In genomic region chr11:112453601-112454577, GRCh38 we compare ENCODE assay signal across 8 cellular contexts.
DNase-seq lines count a peak whose midpoint lies in the region; ATAC-seq, FAIRE-seq and TF ChIP-seq lines count a peak whose summit lies in the region.

No MANE protein-coding gene starts in this region.

- peak; percentile 26 for FAIRE-seq in GM19239 (lab: Jason Lieb, UNC)

- POLR2A ChIA-PET in PC-3 (lab: Charles Lee; ENCODE audit: unreplicated experiment), result interaction anchor here (0.5 kb wide), 1 partner anchor 233 kb away, joined by 4 read pairs; no protein-coding TSS in a partner anchor

- H3K4me1 ChIP-seq in PC-3 (ENCODE audit: insufficient read depth, low read length), result no peaks in the 10 kb centered on the region
- no peaks in the 10 kb centered on the region for H3K4me1 ChIP-seq in body of pancreas

- intact Hi-C loops in PC-3 (cut with micrococcal nuclease), result loop anchor here (1.0 kb wide), 1 partner anchor 162 kb away; no protein-coding TSS in a partner anchor
- intact Hi-C loops in body of pancreas (cut with DNase I), result no loop called here
- intact Hi-C loops in activated T-helper 2 cell treated with anti-CD3 and anti-CD28 coated beads, Interferon-gamma antibody, Interleukin-2, Interleukin-4, amounts not matched to agents 10 μg/mL and 5 μg/mL and 100 μg/mL, durations not matched to agents 14 hours and 24 hours and 36 hours (cut with micrococcal nuclease), result no loop called here

- H3K27me3 ChIP-seq in PC-3 (ENCODE audit: low read length), result peaks cover 7% of the 10 kb centered on the region; the same call in 1 of the 2 replicates
- H3K27me3 ChIP-seq in body of pancreas, result no peaks in the 10 kb centered on the region

- DNase-seq in AML-193 (lab: John Stamatoyannopoulos, UW) (peak; percentile 7 to 21), GM19239 (ENCODE audit: insufficient read length, low spot score) (peak; percentile 21), PC-3 (peak; percentile 60), body of pancreas (peak; percentile 22 to 59 (median 28)), lung microvascular endothelial cell (ENCODE audit: low read depth in 2 of 2) (peak; percentile 29 to 40), hypothalamus (lab: John Stamatoyannopoulos, UW) (no peak), caudate nucleus (lab: John Stamatoyannopoulos, UW) (no peak)
- no peak for DNase-seq in activated T-helper 2 cell treated with anti-CD3 and anti-CD28 coated beads, Interferon-gamma antibody, Interleukin-2, Interleukin-4, amounts not matched to agents 10 μg/mL and 5 μg/mL and 100 μg/mL, durations not matched to agents 14 hours and 24 hours and 36 hours (ENCODE audit: low spot score)

- no peaks in the 10 kb centered on the region for H3F3A ChIP-seq in PC-3 (ENCODE audit: low read length, unreplicated experiment)

- peaks cover 5% of the 10 kb centered on the region for H3K4me1 Mint-ChIP-seq in activated T-helper 2 cell treated with anti-CD3 and anti-CD28 coated beads, Interferon-gamma antibody, Interleukin-2, Interleukin-4, amounts not matched to agents 10 μg/mL and 5 μg/mL and 100 μg/mL, durations not matched to agents 14 hours and 24 hours and 36 hours (ENCODE audit: low read depth)

- H3K9ac ChIP-seq in PC-3 (ENCODE audit: low read length), result no peak overlapping the region

- no peaks in the 10 kb centered on the region for H3K36me3 Mint-ChIP-seq in activated T-helper 2 cell treated with anti-CD3 and anti-CD28 coated beads, Interferon-gamma antibody, Interleukin-2, Interleukin-4, amounts not matched to agents 10 μg/mL and 5 μg/mL and 100 μg/mL, durations not matched to agents 14 hours and 24 hours and 36 hours (ENCODE audit: low read depth)

- H3K27ac Mint-ChIP-seq in activated T-helper 2 cell treated with anti-CD3 and anti-CD28 coated beads, Interferon-gamma antibody, Interleukin-2, Interleukin-4, amounts not matched to agents 10 μg/mL and 5 μg/mL and 100 μg/mL, durations not matched to agents 14 hours and 24 hours and 36 hours, result no peak overlapping the region

- H3K4me2 ChIP-seq in PC-3 (ENCODE audit: low read length), result no peak overlapping the region

- ATAC-seq in PC-3 (peak; percentile 57; the same call in 1 of the 2 replicates), body of pancreas (no peak)

- no peaks in the 10 kb centered on the region for H3K9me2 ChIP-seq in PC-3 (replicated peaks; ENCODE audit: low read length)

- no peaks in the 10 kb centered on the region for H3K79me2 ChIP-seq in PC-3 (ENCODE audit: low read length)

- TF ChIP-seq CTCF in PC-3 (conservative IDR thresholded peaks at IDR 0.05; ENCODE audit: low read depth, low read length), result peak; percentile 59
- peak in 6 of 7 experiments; percentile 12 to 35 (median 26) for TF ChIP-seq CTCF in body of pancreas (IDR thresholded peaks at IDR 0.05)

- H2AFZ ChIP-seq in PC-3 (ENCODE audit: low read length), result no peak overlapping the region

- H3K36me3 ChIP-seq in PC-3 (ENCODE audit: low read depth, low read length) (no peaks in the 10 kb centered on the region), body of pancreas (replicated peaks in 1 of 2; ENCODE audit: insufficient read depth in 1 of 2, low read depth in 2 of 2) (no peaks in the 10 kb centered on the region)

- no peak overlapping the region for H3K4me3 Mint-ChIP-seq in activated T-helper 2 cell treated with anti-CD3 and anti-CD28 coated beads, Interferon-gamma antibody, Interleukin-2, Interleukin-4, amounts not matched to agents 10 μg/mL and 5 μg/mL and 100 μg/mL, durations not matched to agents 14 hours and 24 hours and 36 hours (ENCODE audit: low read depth)

- no peak overlapping the region for H3K27ac ChIP-seq in PC-3 (ENCODE audit: low read length)
- H3K27ac ChIP-seq in body of pancreas, result no peak overlapping the region
- H3K27ac ChIP-seq in caudate nucleus (ENCODE audit: low read depth, low read length), result no peak overlapping the region

- no TSS peak for BruUV-seq in PC-3 (replicated peaks; lab: Mats Ljungman, UMichigan)

- no peaks in the 10 kb centered on the region for H4K20me1 ChIP-seq in PC-3 (ENCODE audit: low read length)

- CTCF ChIA-PET in PC-3 (lab: Charles Lee), result interaction anchor here (0.6 kb wide), 1 partner anchor 785 kb away, joined by 5 read pairs; no protein-coding TSS in a partner anchor

- H3K9me3 ChIP-seq in PC-3 (ENCODE audit: low read length) (no peaks in the 10 kb centered on the region), body of pancreas (no peaks in the 10 kb centered on the region)

- no peaks in the 10 kb centered on the region for H3K9me3 Mint-ChIP-seq in activated T-helper 2 cell treated with anti-CD3 and anti-CD28 coated beads, Interferon-gamma antibody, Interleukin-2, Interleukin-4, amounts not matched to agents 10 μg/mL and 5 μg/mL and 100 μg/mL, durations not matched to agents 14 hours and 24 hours and 36 hours

- peaks cover 2% of the 10 kb centered on the region for H3K27me3 Mint-ChIP-seq in activated T-helper 2 cell treated with anti-CD3 and anti-CD28 coated beads, Interferon-gamma antibody, Interleukin-2, Interleukin-4, amounts not matched to agents 10 μg/mL and 5 μg/mL and 100 μg/mL, durations not matched to agents 14 hours and 24 hours and 36 hours (ENCODE audit: low read depth)

- H3K4me3 ChIP-seq in PC-3 (ENCODE audit: low read length) (no peak overlapping the region), body of pancreas (no peak overlapping the region)

- no peak for TF ChIP-seq POLR2A in body of pancreas (IDR thresholded peaks at IDR 0.05)

- 62 to 72% methylated on average over 4 of the region's 4 CpGs for WGBS in body of pancreas, 2 donors

Comparison
In these comparisons a context has a peak if more than half of its experiments do, and no peak if none do; other contexts are left out.
1. DNase-seq: peak in AML-193 (2 of 2), GM19239 (single experiment), PC-3 (single experiment), body of pancreas (4 of 4) and lung microvascular endothelial cell (2 of 2); none in hypothalamus (0 of 51), activated T-helper 2 cell treated with anti-CD3 and anti-CD28 coated beads, Interferon-gamma antibody, Interleukin-2, Interleukin-4, amounts not matched to agents 10 μg/mL and 5 μg/mL and 100 μg/mL, durations not matched to agents 14 hours and 24 hours and 36 hours (single experiment) and caudate nucleus (0 of 61).